Comparison of ENCODE assay signal across 1 cellular context in the genomic region with DNA sequence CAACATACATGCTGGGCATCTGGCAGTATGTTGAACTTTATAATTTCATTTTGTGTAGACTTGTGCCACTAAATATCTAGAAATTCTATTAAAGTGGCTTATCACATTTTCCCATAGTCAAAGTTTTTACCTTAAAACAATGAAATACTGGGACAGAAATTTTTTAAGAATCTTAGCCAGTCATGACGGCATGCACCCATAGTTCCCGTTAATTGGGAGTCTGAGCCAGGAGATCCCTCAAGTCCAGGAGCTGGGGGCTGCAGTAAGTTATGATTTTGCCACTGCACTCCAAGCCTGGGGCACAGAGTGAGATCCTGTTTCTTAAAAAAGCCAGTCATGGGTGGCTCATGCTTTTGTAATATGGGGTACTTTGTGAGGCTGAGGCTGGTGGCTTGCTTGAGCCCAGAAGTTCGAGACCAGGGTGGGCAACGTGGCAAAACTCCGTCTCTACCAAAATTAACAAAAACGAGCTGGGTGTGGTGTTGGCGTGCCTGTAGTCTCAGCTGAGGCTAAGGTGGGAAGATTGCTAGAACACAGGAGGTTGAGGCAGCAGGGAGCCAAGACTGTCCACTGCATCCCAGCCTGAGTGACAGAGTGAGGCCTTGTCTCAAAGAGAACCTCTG.
TF ChIP-seq lines count a peak whose summit lies in the region.

No MANE protein-coding gene starts in this region.

TF ChIP-seq in HCT116, 20 proteins besides CTCF, POLR2A, EP300 and RAD21:
- no peak for TF ChIP-seq EZH2phosphoT487 (IDR thresholded peaks at IDR 0.05; ENCODE audit: borderline replicate concordance)
- TF ChIP-seq EGR1 (IDR thresholded peaks at IDR 0.05; ENCODE audit: low read depth) = no peak
- no peak for TF ChIP-seq ZFX (IDR thresholded peaks at IDR 0.05)
- TF ChIP-seq EZH2 (IDR thresholded peaks at IDR 0.05) = no peak
- TF ChIP-seq CEBPB (IDR thresholded peaks at IDR 0.05; ENCODE audit: low read depth) = no peak
- no peak for TF ChIP-seq TCF7L2 (IDR thresholded peaks at IDR 0.05; ENCODE audit: borderline replicate concordance, extremely low read depth, insufficient read depth, insufficient read length)
- TF ChIP-seq JUND (IDR thresholded peaks at IDR 0.05) = no peak
- TF ChIP-seq MAX (IDR thresholded peaks at IDR 0.05) = no peak
- no peak for TF ChIP-seq FOSL1 (IDR thresholded peaks at IDR 0.05; ENCODE audit: low read depth)
- no peak for TF ChIP-seq SRF (IDR thresholded peaks at IDR 0.05; ENCODE audit: low read depth)
TF ChIP-seq in HCT116: peak in this region for 0.
